In the genomic region with DNA sequence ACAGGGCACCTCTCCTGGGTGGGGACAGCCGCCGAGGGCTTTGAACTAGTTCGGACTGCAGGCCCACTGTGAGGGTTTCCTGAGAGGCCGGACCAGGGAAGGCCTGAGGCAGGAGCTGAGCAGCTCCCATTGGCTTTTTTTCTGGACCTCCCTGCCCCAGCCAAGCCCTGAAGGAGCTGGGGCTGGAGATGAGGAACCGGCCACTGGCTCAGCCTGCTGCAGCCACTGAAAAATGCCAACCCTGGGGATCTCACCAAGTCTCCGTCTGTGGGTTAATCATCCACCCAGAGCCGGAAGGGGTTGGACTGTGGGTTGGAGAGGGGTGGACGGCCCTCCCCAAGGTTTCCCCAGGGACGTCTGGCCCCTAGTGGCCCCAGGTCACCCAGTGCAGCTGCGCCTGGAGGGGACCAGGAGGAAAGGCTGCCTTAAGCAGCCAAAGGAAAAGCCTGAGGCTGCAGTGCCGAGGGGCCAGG, we compare ENCODE assay signal across 1 cellular context.
TF ChIP-seq lines count a peak whose summit lies in the region.

No MANE protein-coding gene starts in this region.

TF ChIP-seq in K562, 482 proteins besides CTCF, POLR2A, EP300 and RAD21:
- TF ChIP-seq NR3C1 (CRISPR knock-in tag; IDR thresholded peaks at IDR 0.05), result 0 out of 2 replicates have a peak, but pooled peaks have one; percentile 43
- no peak for TF ChIP-seq ZC3H8 (IDR thresholded peaks at IDR 0.05)
- TF ChIP-seq CHD1 (IDR thresholded peaks at IDR 0.05; ENCODE audit: low read length), result no peak
- no peak for TF ChIP-seq JUNB (CRISPR knock-in tag; conservative IDR thresholded peaks at IDR 0.05)
- no peak for TF ChIP-seq GABPA (tag; conservative IDR thresholded peaks at IDR 0.05; ENCODE audit: low read depth)
- TF ChIP-seq RBFOX2 (IDR thresholded peaks at IDR 0.05; ENCODE audit: low read depth, low read length), result 0 out of 2 replicates have a peak, but pooled peaks have one; percentile 1
- no peak for TF ChIP-seq TSC22D4 (tag; IDR thresholded peaks at IDR 0.05)
- no peak for TF ChIP-seq ZSCAN32 (CRISPR knock-in tag; IDR thresholded peaks at IDR 0.05)
- no peak for TF ChIP-seq MTA1 (IDR thresholded peaks at IDR 0.05; ENCODE audit: borderline replicate concordance)
- no peak for TF ChIP-seq ZNF212 (CRISPR knock-in tag; IDR thresholded peaks at IDR 0.05)
TF ChIP-seq in K562: peak in this region for 2.
